Comparison of ENCODE assay signal across 20 cellular contexts in genomic region chr2:30912056-30912455, GRCh38.
DNase-seq lines count a peak whose midpoint lies in the region; ATAC-seq, FAIRE-seq and TF ChIP-seq lines count a peak whose summit lies in the region.
"Had no signal": no experiment of that assay in that cellular context is flagged by ENCODE, and none has a peak within 500 bp of the region (broad histone marks: within the 10 kb centered on the region; RNA-seq: fewer than 3 reads in every experiment).

No MANE protein-coding gene starts in this region.

- H3K4me2 ChIP-seq in neuronal stem cell (ENCODE audit: insufficient read depth, low read length, poor library complexity, severe bottlenecking): no peak overlapping the region
- H3K4me2 ChIP-seq: BLaER1 had no signal

- H3K9me3 ChIP-seq in neuronal stem cell (replicated peaks in 1 of 2; ENCODE audit: control insufficient read depth in 2 of 2, insufficient read depth in 1 of 2, low read depth in 1 of 2, low read length in 2 of 2): no peaks in the 10 kb centered on the region
- H3K9me3 ChIP-seq in HAP-1: no peaks in the 10 kb centered on the region

- no peaks in the 10 kb centered on the region for H3K79me1 ChIP-seq in neuronal stem cell (ENCODE audit: low read depth, low read length)

- ATAC-seq in stimulated activated memory B cell treated with anti-CD40 and anti-IgM and Interleukin-4, amounts not matched to agents 10 μg/mL and 1 μg/mL and 100 μg/mL, for 72 hours: peak; percentile 17
- ATAC-seq: HCT116 had no signal

- H3K9me3 Mint-ChIP-seq in CD14-positive monocyte: no peaks in the 10 kb centered on the region
- H3K9me3 Mint-ChIP-seq in stimulated activated memory B cell treated with anti-CD40 and anti-IgM and Interleukin-4, amounts not matched to agents 10 μg/mL and 1 μg/mL and 100 μg/mL, for 72 hours: no peaks in the 10 kb centered on the region
- H3K9me3 Mint-ChIP-seq: CD4-positive, alpha-beta T cell had no signal

- peak; percentile 23 for FAIRE-seq in bronchial epithelial cell (lab: Jason Lieb, UNC)
- FAIRE-seq: D721Med, GM12891, GM18507 had no signal

- H2BK5ac ChIP-seq in neuronal stem cell (ENCODE audit: low read length): no peak overlapping the region

- H3K4me1 ChIP-seq in neuronal stem cell (ENCODE audit: control insufficient read depth in 2 of 2, insufficient read depth in 1 of 2, low read depth in 1 of 2, low read length in 2 of 2) (peaks cover 0 to 2% of the 10 kb centered on the region in 2 donors), HAP-1 (no peaks in the 10 kb centered on the region)

- no peak overlapping the region for H4K8ac ChIP-seq in neuronal stem cell (ENCODE audit: low read depth, low read length)

- WGBS in neuronal stem cell (ENCODE audit: extremely low coverage in 2 of 2, insufficient read length in 2 of 2, insufficient replicate concordance in 1 of 2), 2 donors: no CpG with 5 or more reads among the region's 5 CpGs

- peak overlapping the region; percentile 17 for H3K14ac ChIP-seq in neuronal stem cell (ENCODE audit: low read length)

- TF ChIP-seq CTCF in CD14-positive monocyte (IDR thresholded peaks at IDR 0.05) (no peak), bronchial epithelial cell (IDR thresholded peaks at IDR 0.05; ENCODE audit: insufficient read depth, low read length, severe bottlenecking) (no peak)

- H3K4me3 ChIP-seq in bronchial epithelial cell (ENCODE audit: low read depth, low read length): no peak overlapping the region
- H3K4me3 ChIP-seq in neuronal stem cell (ENCODE audit: low read length in 2 of 2): peak overlapping the region in 1 of 2 donors; percentile 18
- no peak overlapping the region for H3K4me3 ChIP-seq in HAP-1
- H3K4me3 ChIP-seq: BLaER1 had no signal

- H2BK120ac ChIP-seq in neuronal stem cell (ENCODE audit: low read depth, low read length): no peak overlapping the region

- H3K23ac ChIP-seq in neuronal stem cell (ENCODE audit: low read depth, low read length, poor library complexity): no peak overlapping the region

- DNase-seq in CD14-positive monocyte (ENCODE audit: low spot score): peak; percentile 26
- DNase-seq in bronchial epithelial cell (ENCODE audit: low read depth): no peak
- DNase-seq in neuronal stem cell (ENCODE audit: low spot score): no peak
- no peak for DNase-seq in HAP-1 (ENCODE audit: low spot score in 2 of 2)
- DNase-seq in DMS79 (lab: John Stamatoyannopoulos, UW): no peak
- DNase-seq: CD4-positive, alpha-beta T cell; CD8-positive, alpha-beta memory T cell; DMS 273 treated with DMSO at 0.1 percent for 48 hours; DMS79 treated with DMSO at 0.1 percent for 48 hours; GF-D8; GOT3; H7 had no signal

- H3K36me3 ChIP-seq in bronchial epithelial cell (ENCODE audit: control insufficient read depth, insufficient read depth, low read length) (no peaks in the 10 kb centered on the region), neuronal stem cell (replicated peaks in 1 of 2; ENCODE audit: control insufficient read depth in 2 of 2, insufficient read depth in 2 of 2, low read length in 2 of 2) (no peaks in the 10 kb centered on the region), HAP-1 (replicated peaks) (no peaks in the 10 kb centered on the region)

- no peaks in the 10 kb centered on the region for H3K27me3 ChIP-seq in bronchial epithelial cell (ENCODE audit: control insufficient read depth, insufficient read depth, low read length)
- no peaks in the 10 kb centered on the region for H3K27me3 ChIP-seq in neuronal stem cell (ENCODE audit: control insufficient read depth in 3 of 3, insufficient read depth in 3 of 3, low read depth in 1 of 3, low read length in 3 of 3)
- no peaks in the 10 kb centered on the region for H3K27me3 ChIP-seq in HAP-1 (ENCODE audit: low read depth)
- H3K27me3 ChIP-seq: BLaER1 had no signal

- H4K91ac ChIP-seq in neuronal stem cell (ENCODE audit: low read depth, low read length, poor library complexity): no peak overlapping the region

- H3K4me3 Mint-ChIP-seq in CD14-positive monocyte: no peak overlapping the region
- no peak overlapping the region for H3K4me3 Mint-ChIP-seq in stimulated activated memory B cell treated with anti-CD40 and anti-IgM and Interleukin-4, amounts not matched to agents 10 μg/mL and 1 μg/mL and 100 μg/mL, for 72 hours
- H3K4me3 Mint-ChIP-seq: B cell; CD4-positive, alpha-beta T cell; CD8-positive, alpha-beta memory T cell had no signal

- no peak overlapping the region for H3K18ac ChIP-seq in neuronal stem cell (ENCODE audit: low read length)

- H2BK12ac ChIP-seq in neuronal stem cell (ENCODE audit: low read length): no peak overlapping the region

- no peak overlapping the region for H3K4ac ChIP-seq in neuronal stem cell (ENCODE audit: low read length)

- no peaks in the 10 kb centered on the region for H3K27me3 Mint-ChIP-seq in CD14-positive monocyte (ENCODE audit: low read depth in 3 of 3)
- no peaks in the 10 kb centered on the region for H3K27me3 Mint-ChIP-seq in stimulated activated memory B cell treated with anti-CD40 and anti-IgM and Interleukin-4, amounts not matched to agents 10 μg/mL and 1 μg/mL and 100 μg/mL, for 72 hours
- H3K27me3 Mint-ChIP-seq: B cell had no signal

- H3K4me1 Mint-ChIP-seq in CD14-positive monocyte: no peaks in the 10 kb centered on the region
- no peaks in the 10 kb centered on the region for H3K4me1 Mint-ChIP-seq in stimulated activated memory B cell treated with anti-CD40 and anti-IgM and Interleukin-4, amounts not matched to agents 10 μg/mL and 1 μg/mL and 100 μg/mL, for 72 hours
- H3K4me1 Mint-ChIP-seq: B cell; CD8-positive, alpha-beta memory T cell had no signal

- in situ Hi-C loops in HAP-1 (cut with MboI; ENCODE audit: low sequenced_read_pairs): no loop called here

- no peaks in the 10 kb centered on the region for H3K36me3 Mint-ChIP-seq in CD14-positive monocyte
- H3K36me3 Mint-ChIP-seq in stimulated activated memory B cell treated with anti-CD40 and anti-IgM and Interleukin-4, amounts not matched to agents 10 μg/mL and 1 μg/mL and 100 μg/mL, for 72 hours: peaks cover 5% of the 10 kb centered on the region
- H3K36me3 Mint-ChIP-seq: CD8-positive, alpha-beta memory T cell had no signal

- no peak overlapping the region for H2BK15ac ChIP-seq in neuronal stem cell (ENCODE audit: low read length)

- H3K27ac Mint-ChIP-seq in CD14-positive monocyte: no peak overlapping the region
- H3K27ac Mint-ChIP-seq in stimulated activated memory B cell treated with anti-CD40 and anti-IgM and Interleukin-4, amounts not matched to agents 10 μg/mL and 1 μg/mL and 100 μg/mL, for 72 hours: no peak overlapping the region
- H3K27ac Mint-ChIP-seq: B cell; CD4-positive, alpha-beta T cell; CD8-positive, alpha-beta memory T cell had no signal

- intact Hi-C loops in CD14-positive monocyte (cut with micrococcal nuclease): no loop called here

- H2AFZ ChIP-seq in neuronal stem cell (ENCODE audit: low read length): no peak overlapping the region

- H2AK5ac ChIP-seq in neuronal stem cell (ENCODE audit: low read depth, low read length): no peak overlapping the region

- no peak overlapping the region for H3K27ac ChIP-seq in neuronal stem cell (replicated peaks; ENCODE audit: low read length)
- H3K27ac ChIP-seq: BLaER1, C4-2B had no signal

- H3K9ac ChIP-seq in neuronal stem cell (ENCODE audit: low read depth, low read length, poor library complexity): no peak overlapping the region
- H3K9ac ChIP-seq: BLaER1 had no signal
